ENCODE assay signal across 26 cellular contexts in genomic region chr20:57159193-57159851, GRCh38.
DNase-seq lines count a peak whose midpoint lies in the region; ATAC-seq, FAIRE-seq and TF ChIP-seq lines count a peak whose summit lies in the region.
"Had no signal": no experiment of that assay in that cellular context is flagged by ENCODE, and none has a peak within 500 bp of the region (broad histone marks: within the 10 kb centered on the region; RNA-seq: fewer than 3 reads in every experiment).

No MANE protein-coding gene starts in this region.

- POLR2A ChIA-PET in H1 (lab: Charles Lee; ENCODE audit: partially characterized antibody): interaction anchor here (1.3 kb wide), 1 partner anchor 19 kb away, joined by 3 read pairs; no protein-coding TSS in a partner anchor

- H3K4me3 ChIP-seq in GM23338 (no peak overlapping the region), H1 (ENCODE audit: extremely low read depth in 1 of 4, insufficient read depth in 2 of 4, low read depth in 3 of 4, low read length in 4 of 4) (peak overlapping the region in 1 of 4 experiments; percentile 29; a peak in 1 of 8 replicates), sigmoid colon (no peak overlapping the region), mammary epithelial cell (replicated peaks in 1 of 3; ENCODE audit: insufficient read depth in 1 of 3, low read depth in 2 of 3, low read length in 3 of 3) (no peak overlapping the region)
- H3K4me3 ChIP-seq: HAP-1 had no signal

- H3K27ac Mint-ChIP-seq in GM23338 (no peak overlapping the region), H9 (peak overlapping the region in 2 of 3 experiments; percentile 9 to 90; a peak in 3 of 7 replicates)
- H3K27ac Mint-ChIP-seq: CD4-positive, alpha-beta memory T cell; HFFc6 had no signal

- H3K36me3 ChIP-seq in GM23338 (ENCODE audit: insufficient read depth): no peaks in the 10 kb centered on the region
- H3K36me3 ChIP-seq in H1 (ENCODE audit: control insufficient read depth in 2 of 4, insufficient read depth in 4 of 4, low read length in 3 of 4): no peaks in the 10 kb centered on the region
- H3K36me3 ChIP-seq in sigmoid colon: no peaks in the 10 kb centered on the region
- no peaks in the 10 kb centered on the region for H3K36me3 ChIP-seq in mammary epithelial cell (ENCODE audit: insufficient read depth, low read length)
- H3K36me3 ChIP-seq: HAP-1 had no signal

- no CpG with 5 or more reads among the region's 13 CpGs for WGBS in H9 (ENCODE audit: extremely low coverage, insufficient read length, low lambda C conversion rate)
- 70% methylated on average over 12 of the region's 13 CpGs; no CpG with 5 or more reads in 1 of the 2 experiments for WGBS in H1 (ENCODE audit: extremely low coverage in 1 of 2, insufficient coverage in 1 of 2, insufficient read length in 1 of 2, insufficient replicate concordance in 2 of 2, low coverage in 1 of 2, low lambda C conversion rate in 2 of 2, missing lambda C conversion rate in 1 of 2), 2 experiments
- 70 to 85% methylated on average over 13 of the region's 13 CpGs for WGBS in sigmoid colon, 2 donors
- 70% methylated on average over 12 of the region's 13 CpGs for WGBS in mammary epithelial cell (ENCODE audit: low coverage, missing lambda C conversion rate)

- intact Hi-C loops in sigmoid colon (cut with DNase I): no loop called here
- intact Hi-C loops in mammary epithelial cell (cut with micrococcal nuclease): no loop called here

- H3K9ac ChIP-seq in H9 (ENCODE audit: extremely low read depth, insufficient read length, low read length) (no peak overlapping the region), H1 (replicated peaks in 1 of 4; ENCODE audit: extremely low read depth in 1 of 4, low read depth in 3 of 4, low read length in 3 of 4) (no peak overlapping the region), mammary epithelial cell (ENCODE audit: insufficient read depth, low read length) (no peak overlapping the region)

- no peak for TF ChIP-seq CTCF in GM23338 (conservative IDR thresholded peaks at IDR 0.05; ENCODE audit: low read depth in 2 of 2)
- TF ChIP-seq CTCF in H9 (conservative IDR thresholded peaks at IDR 0.05): no peak
- TF ChIP-seq CTCF in H1 (IDR thresholded peaks at IDR 0.05; ENCODE audit: control extremely low read depth in 1 of 3, insufficient read depth in 1 of 3, low read depth in 1 of 3, low read length in 3 of 3): no peak
- no peak for TF ChIP-seq CTCF in sigmoid colon (IDR thresholded peaks at IDR 0.05)
- TF ChIP-seq CTCF in mammary epithelial cell (conservative IDR thresholded peaks at IDR 0.05 in 1 of 2, IDR thresholded peaks at IDR 0.05 in 1 of 2; ENCODE audit: extremely low read depth in 1 of 2, insufficient read depth in 1 of 2, low read depth in 1 of 2, low read length in 2 of 2): no peak

- H3K27me3 ChIP-seq in GM23338 (ENCODE audit: insufficient read depth): no peaks in the 10 kb centered on the region
- H3K27me3 ChIP-seq in H9 (ENCODE audit: insufficient read depth, low read length): no peaks in the 10 kb centered on the region; the same call in 1 of the 2 replicates
- no peaks in the 10 kb centered on the region; a peak in 2 of 7 replicates for H3K27me3 ChIP-seq in H1 (replicated peaks in 1 of 4; ENCODE audit: control insufficient read depth in 3 of 4, extremely low read depth in 1 of 4, insufficient read depth in 3 of 4, low read length in 3 of 4)
- no peaks in the 10 kb centered on the region for H3K27me3 ChIP-seq in sigmoid colon
- H3K27me3 ChIP-seq in mammary epithelial cell (ENCODE audit: insufficient read depth, low read length): no peaks in the 10 kb centered on the region

- H3K4ac ChIP-seq in H9 (ENCODE audit: low read depth, low read length) (no peak overlapping the region), H1 (replicated peaks; ENCODE audit: insufficient read length, low read depth, low read length) (no peak overlapping the region)

- peak; percentile 60 for DNase-seq in GM23338 (ENCODE audit: low spot score)
- DNase-seq in H9: no peak
- DNase-seq in H1 (ENCODE audit: low read depth in 1 of 2, low spot score in 2 of 2): no peak
- peak; percentile 47 for DNase-seq in sigmoid colon
- no peak for DNase-seq in HT-29 (ENCODE audit: low spot score)
- no peak for DNase-seq in mammary epithelial cell
- DNase-seq: C1 segment of cervical spinal cord; CD4-positive, alpha-beta memory T cell; COR-L47; DMS53; HFFc6; Karpas-422; NCI-H1092; NCI-H1436; NCI-H187; NCI-H2081 treated with DMSO at 0.1 percent for 48 hours; NCI-H2171; NCI-H226; NCI-H510A; NCI-H69; Right ventricle myocardium superior; RPMI8226 had no signal

- H2BK120ac ChIP-seq in H9 (ENCODE audit: low read depth, low read length, poor library complexity, severe bottlenecking) (no peak overlapping the region), H1 (replicated peaks; ENCODE audit: low read depth, low read length) (no peak overlapping the region)

- no peak overlapping the region for H2BK12ac ChIP-seq in H9 (ENCODE audit: insufficient read length, low read depth, low read length)
- H2BK12ac ChIP-seq in H1 (ENCODE audit: low read depth, low read length): no peak overlapping the region

- TF ChIP-seq POLR2A in H1 (IDR thresholded peaks at IDR 0.05; ENCODE audit: control extremely low read depth in 1 of 2, low read depth in 2 of 2, low read length in 2 of 2): no peak
- TF ChIP-seq POLR2A in sigmoid colon (IDR thresholded peaks at IDR 0.05): no peak

- H4K8ac ChIP-seq in H9 (replicated peaks; ENCODE audit: insufficient read length, low read depth, low read length): no peak overlapping the region
- H4K8ac ChIP-seq in H1 (ENCODE audit: extremely low read depth, insufficient read depth, low read length): no peak overlapping the region

- H2BK5ac ChIP-seq in H9 (ENCODE audit: insufficient read length, low read length) (no peak overlapping the region), H1 (ENCODE audit: low read depth, low read length) (no peak overlapping the region)

- in situ Hi-C loops in mammary epithelial cell (cut with MboI; ENCODE audit: low sequenced_read_pairs in 2 of 2): no loop called here

- TF ChIP-seq EP300 in H1 (IDR thresholded peaks at IDR 0.05; ENCODE audit: borderline replicate concordance in 1 of 2, low read depth in 2 of 2, low read length in 2 of 2) (no peak), sigmoid colon (IDR thresholded peaks at IDR 0.05) (no peak)

- no peaks in the 10 kb centered on the region for H3K79me2 ChIP-seq in GM23338 (replicated peaks; ENCODE audit: insufficient read depth)
- H3K79me2 ChIP-seq in H9 (ENCODE audit: insufficient read depth, low read length): no peaks in the 10 kb centered on the region
- H3K79me2 ChIP-seq in H1 (ENCODE audit: control insufficient read depth in 1 of 2, insufficient read depth in 2 of 2, low read length in 2 of 2): no peaks in the 10 kb centered on the region
- H3K79me2 ChIP-seq in mammary epithelial cell (ENCODE audit: insufficient read depth, low read length): no peaks in the 10 kb centered on the region

- H2BK15ac ChIP-seq in H9 (ENCODE audit: low read depth, low read length): no peak overlapping the region
- no peak overlapping the region for H2BK15ac ChIP-seq in H1 (ENCODE audit: low read length)

- H3K27ac ChIP-seq in GM23338 (ENCODE audit: low read depth) (no peak overlapping the region), H9 (ENCODE audit: insufficient read length, low read depth, low read length) (no peak overlapping the region), H1 (ENCODE audit: low read depth, low read length) (no peak overlapping the region), sigmoid colon (no peak overlapping the region), mammary epithelial cell (ENCODE audit: insufficient read depth, low read depth, low read length) (no peak overlapping the region)

- no peak overlapping the region for H3K18ac ChIP-seq in H9 (ENCODE audit: insufficient read length, low read depth, low read length)
- no peak overlapping the region; the same call in 1 of the 2 replicates for H3K18ac ChIP-seq in H1 (ENCODE audit: extremely low read depth, low read length)

- no peak overlapping the region for H4K91ac ChIP-seq in H9 (ENCODE audit: insufficient read length, low read depth, low read length)
- no peak overlapping the region for H4K91ac ChIP-seq in H1 (replicated peaks; ENCODE audit: insufficient read length, low read length)

- no peak overlapping the region for H2AK5ac ChIP-seq in H9 (ENCODE audit: insufficient read length, low read length)
- H2AK5ac ChIP-seq in H1 (ENCODE audit: low read depth, low read length): no peak overlapping the region

- no peaks in the 10 kb centered on the region for H3K9me3 ChIP-seq in H9 (ENCODE audit: control insufficient read depth, low read depth, low read length)
- H3K9me3 ChIP-seq in H1 (ENCODE audit: insufficient read depth in 2 of 2, low read depth in 1 of 2, low read length in 1 of 2): peaks cover 0 to 7% of the 10 kb centered on the region in 2 experiments; a peak in 1 of 4 replicates
- H3K9me3 ChIP-seq in sigmoid colon: no peaks in the 10 kb centered on the region
- H3K9me3 ChIP-seq in mammary epithelial cell (replicated peaks; ENCODE audit: insufficient read depth, low read length): peaks cover 2% of the 10 kb centered on the region
- H3K9me3 ChIP-seq: HAP-1 had no signal

- H2BK20ac ChIP-seq in H9 (ENCODE audit: low read depth, low read length, poor library complexity, severe bottlenecking) (no peak overlapping the region), H1 (ENCODE audit: low read length) (no peak overlapping the region)

- peaks cover 15% of the 10 kb centered on the region for H3K4me1 Mint-ChIP-seq in GM23338
- H3K4me1 Mint-ChIP-seq in H9: peaks cover 20 to 36% of the 10 kb centered on the region in 2 experiments
- H3K4me1 Mint-ChIP-seq: CD4-positive, alpha-beta memory T cell; IgD-negative memory B cell had no signal

- H2AFZ ChIP-seq in GM23338 (no peak overlapping the region), H9 (ENCODE audit: low read length) (no peak overlapping the region), H1 (ENCODE audit: low read length) (peak overlapping the region; percentile 77), mammary epithelial cell (ENCODE audit: low read depth, low read length) (no peak overlapping the region)

- dilution Hi-C loops in mammary epithelial cell (cut with HindIII; ENCODE audit: low sequenced_read_pairs): no loop called here

- no TSS peak for BruUV-seq in mammary epithelial cell (replicated peaks; lab: Mats Ljungman, UMichigan)

- H3K23me2 ChIP-seq in H9 (ENCODE audit: insufficient read length, low read depth, low read length, poor library complexity, severe bottlenecking): no peaks in the 10 kb centered on the region
- H3K23me2 ChIP-seq in H1 (ENCODE audit: low read depth, low read length): no peaks in the 10 kb centered on the region

- no peak for TF ChIP-seq RAD21 in H1 (IDR thresholded peaks at IDR 0.05 in 1 of 2, conservative IDR thresholded peaks at IDR 0.05 in 1 of 2; ENCODE audit: low read depth in 2 of 2, low read length in 2 of 2)

- no peak overlapping the region for H3T11ph ChIP-seq in H9 (ENCODE audit: low read length)

- H4K5ac ChIP-seq in H9 (ENCODE audit: insufficient read length, low read depth, low read length) (no peak overlapping the region), H1 (ENCODE audit: insufficient read length, low read depth, low read length) (no peak overlapping the region)

- no peaks in the 10 kb centered on the region; the same call in 2 of the 3 replicates for H3K36me3 Mint-ChIP-seq in GM23338 (ENCODE audit: low read depth)
- peaks cover 3 to 6% (median 4%) of the 10 kb centered on the region in 3 experiments; a peak in 4 of 7 replicates for H3K36me3 Mint-ChIP-seq in H9 (ENCODE audit: insufficient read depth in 1 of 3, low read depth in 3 of 3)
- H3K36me3 Mint-ChIP-seq: CD4-positive, alpha-beta memory T cell; IgD-negative memory B cell had no signal

- no peak for FAIRE-seq in H1 (lab: Jason Lieb, UNC)
- FAIRE-seq: G401.6 had no signal

- H3K56ac ChIP-seq in H9 (ENCODE audit: insufficient read length, low read depth, low read length) (no peak overlapping the region), H1 (replicated peaks; ENCODE audit: insufficient read length, low read depth, low read length) (no peak overlapping the region)

- H3K27me3 Mint-ChIP-seq in GM23338 (ENCODE audit: insufficient read depth, low read depth, poor library complexity): peaks cover 11% of the 10 kb centered on the region
- peaks cover 6% of the 10 kb centered on the region for H3K27me3 Mint-ChIP-seq in H9 (ENCODE audit: low read depth)
- H3K27me3 Mint-ChIP-seq: IgD-negative memory B cell had no signal

- H3K9me3 Mint-ChIP-seq in GM23338 (peaks cover 7% of the 10 kb centered on the region), H9 (peaks cover 6 to 7% of the 10 kb centered on the region in 2 experiments; a peak in 4 of 5 replicates)

- ATAC-seq in GM23338 (peak; percentile 89), GM21390 (IDR thresholded peaks at IDR 0.05; ENCODE audit: unreplicated experiment) (no peak)

- H3K79me1 ChIP-seq in H9 (ENCODE audit: insufficient read depth, low read depth, low read length, poor library complexity, severe bottlenecking): no peaks in the 10 kb centered on the region
- no peaks in the 10 kb centered on the region for H3K79me1 ChIP-seq in H1 (ENCODE audit: low read depth, low read length)

- H3K4me3 Mint-ChIP-seq in GM23338 (peak overlapping the region; percentile 5; the same call in 1 of the 3 replicates), H9 (peak overlapping the region; percentile 15 to 28; a peak in 2 of 5 replicates)
- H3K4me3 Mint-ChIP-seq: CD4-positive, alpha-beta memory T cell; HFFc6; IgD-negative memory B cell had no signal

- H3K14ac ChIP-seq in H9 (ENCODE audit: insufficient read depth, low read length) (no peak overlapping the region), H1 (ENCODE audit: insufficient read length) (no peak overlapping the region)

- no peaks in the 10 kb centered on the region for H3F3A ChIP-seq in GM23338 (replicated peaks; ENCODE audit: low read depth)

- H3K4me1 ChIP-seq in GM23338 (ENCODE audit: insufficient read depth) (peaks cover 4% of the 10 kb centered on the region; the same call in 1 of the 2 replicates), H9 (ENCODE audit: insufficient read depth, low read length) (no peaks in the 10 kb centered on the region), H1 (replicated peaks in 1 of 4; ENCODE audit: control insufficient read depth in 3 of 4, insufficient read depth in 4 of 4, low read length in 3 of 4) (peaks cover 0 to 11% (median 4%) of the 10 kb centered on the region in 4 experiments; a peak in 3 of 7 replicates), sigmoid colon (no peaks in the 10 kb centered on the region), mammary epithelial cell (ENCODE audit: insufficient read depth, low read length) (no peaks in the 10 kb centered on the region)
- H3K4me1 ChIP-seq: HAP-1 had no signal

- H4K20me1 ChIP-seq in GM23338 (replicated peaks; ENCODE audit: insufficient read depth): no peaks in the 10 kb centered on the region
- H4K20me1 ChIP-seq in H9 (ENCODE audit: control insufficient read depth, insufficient read depth, insufficient read length): no peaks in the 10 kb centered on the region
- no peaks in the 10 kb centered on the region for H4K20me1 ChIP-seq in H1 (replicated peaks in 1 of 2; ENCODE audit: control insufficient read depth in 1 of 2, insufficient read depth in 2 of 2, low read length in 2 of 2)
- no peaks in the 10 kb centered on the region for H4K20me1 ChIP-seq in mammary epithelial cell (ENCODE audit: insufficient read depth, low read length)

- 0 out of 2 replicates have a peak overlapping the region, but pooled peaks have one; percentile 9 for H3K4me2 ChIP-seq in GM23338
- peak overlapping the region; percentile 19 for H3K4me2 ChIP-seq in H9 (ENCODE audit: insufficient read depth, insufficient read length, low read length)
- H3K4me2 ChIP-seq in H1 (ENCODE audit: insufficient read depth in 1 of 2, low read depth in 2 of 2, low read length in 2 of 2): peak overlapping the region; percentile 21 to 47; a peak in 3 of 4 replicates
- no peak overlapping the region for H3K4me2 ChIP-seq in mammary epithelial cell (ENCODE audit: insufficient read depth, low read depth, low read length)

- CTCF ChIA-PET in H1 (lab: Charles Lee; ENCODE audit: partially characterized antibody): interaction anchor here (0.9 to 1.4 kb wide), 4 partner anchors 10 to 126 kb away, joined by 3 to 6 read pairs (median 4); no protein-coding TSS in a partner anchor
- CTCF ChIA-PET in mammary epithelial cell (lab: Charles Lee; ENCODE audit: low non-redundant PET): no interaction called here

- H3K23ac ChIP-seq in H9 (ENCODE audit: insufficient read length, low read depth, low read length): no peak overlapping the region
- no peak overlapping the region for H3K23ac ChIP-seq in H1 (ENCODE audit: insufficient read length)

- H3K9me2 ChIP-seq in GM23338 (ENCODE audit: insufficient read depth): no peaks in the 10 kb centered on the region

Comparison
In these comparisons a context has a peak if more than half of its experiments do, and no peak if none do; other contexts are left out.
1. DNase-seq: peak in GM23338 (single experiment) and sigmoid colon (single experiment); none in H9 (single experiment), H1 (0 of 2), HT-29 (single experiment) and mammary epithelial cell (single experiment).